4 cellular contexts compared by ENCODE assay signal in the genomic region with DNA sequence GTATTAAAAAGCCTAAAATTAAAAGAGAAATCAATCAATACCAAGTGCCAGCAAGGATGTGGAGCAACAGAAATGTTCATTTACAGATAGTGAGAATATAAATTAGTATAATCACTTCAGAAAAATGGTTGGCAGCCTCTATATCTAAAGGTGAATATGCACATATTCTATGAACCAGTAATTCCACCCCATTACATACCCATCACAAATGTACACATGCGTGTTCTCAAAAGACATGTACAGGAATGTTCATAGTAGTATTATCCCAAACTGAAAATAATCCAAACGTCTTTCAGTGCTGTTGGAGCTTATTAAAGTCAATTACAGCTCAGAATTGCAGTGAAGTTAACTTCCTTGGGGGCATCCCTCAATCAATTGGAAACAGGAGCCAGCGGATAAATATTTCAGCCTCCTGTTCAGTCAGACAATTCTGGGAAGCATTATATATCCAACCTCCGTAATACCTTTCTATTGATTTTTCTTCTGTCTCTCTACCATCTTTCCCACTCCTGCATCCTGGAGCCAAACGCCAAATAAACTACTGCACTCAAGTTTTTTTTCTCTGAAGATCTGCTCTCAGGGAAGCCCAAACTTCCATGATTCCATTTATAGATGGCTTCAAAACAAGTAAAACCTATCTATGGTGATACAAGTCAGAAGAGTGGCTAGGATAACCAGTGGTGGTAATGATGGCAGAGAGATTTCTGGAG.
TF ChIP-seq lines count a peak whose summit lies in the region.

No MANE protein-coding gene starts in this region.

TF ChIP-seq in SK-N-SH, 30 proteins besides CTCF, POLR2A, EP300 and RAD21:
- TF ChIP-seq MAX (IDR thresholded peaks at IDR 0.05; ENCODE audit: low read depth) = no peak
- TF ChIP-seq GATA2 (CRISPR knock-in tag; IDR thresholded peaks at IDR 0.05) = no peak
- no peak for TF ChIP-seq FOXM1 (IDR thresholded peaks at IDR 0.05; ENCODE audit: low read depth)
- peak; percentile 20; the same call in 1 of the 2 replicates for TF ChIP-seq POLR2AphosphoS5 (IDR thresholded peaks at IDR 0.05; ENCODE audit: low read depth, low read length)
- no peak for TF ChIP-seq FOSL2 (IDR thresholded peaks at IDR 0.05; ENCODE audit: borderline replicate concordance, low read depth)

TF ChIP-seq in SK-N-SH treated with all-trans-retinoic acid at 6 μM for 48 hours, 23 proteins besides CTCF, POLR2A, EP300 and RAD21:
- TF ChIP-seq ZNF8 (CRISPR knock-in tag; IDR thresholded peaks at IDR 0.05) (no peak), ZNF70 (CRISPR knock-in tag; IDR thresholded peaks at IDR 0.05) (no peak)

TF ChIP-seq in HepG2, 621 proteins besides CTCF, POLR2A, EP300 and RAD21:
- TF ChIP-seq, protein P1, sequence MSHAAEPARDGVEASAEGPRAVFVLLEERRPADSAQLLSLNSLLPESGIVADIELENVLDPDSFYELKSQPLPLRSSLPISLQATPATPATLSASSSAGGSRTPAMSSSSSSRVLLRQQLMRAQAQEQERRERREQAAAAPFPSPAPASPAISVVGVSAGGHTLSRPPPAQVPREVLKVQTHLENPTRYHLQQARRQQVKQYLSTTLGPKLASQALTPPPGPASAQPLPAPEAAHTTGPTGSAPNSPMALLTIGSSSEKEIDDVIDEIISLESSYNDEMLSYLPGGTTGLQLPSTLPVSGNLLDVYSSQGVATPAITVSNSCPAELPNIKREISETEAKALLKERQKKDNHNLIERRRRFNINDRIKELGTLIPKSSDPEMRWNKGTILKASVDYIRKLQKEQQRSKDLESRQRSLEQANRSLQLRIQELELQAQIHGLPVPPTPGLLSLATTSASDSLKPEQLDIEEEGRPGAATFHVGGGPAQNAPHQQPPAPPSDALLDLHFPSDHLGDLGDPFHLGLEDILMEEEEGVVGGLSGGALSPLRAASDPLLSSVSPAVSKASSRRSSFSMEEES (CRISPR knock-in tag; IDR thresholded peaks at IDR 0.05) = no peak
- TF ChIP-seq POLR2G (IDR thresholded peaks at IDR 0.05; ENCODE audit: low read depth, low read length) (0 out of 2 replicates have a peak, but pooled peaks have one; percentile 44), AGO2 (optimal IDR thresholded peaks at IDR 0.05; ENCODE audit: low read depth, low read length) (peak; percentile 13), RBM22 (optimal IDR thresholded peaks at IDR 0.05; ENCODE audit: low read length) (peak; percentile 79), ZFP62 (CRISPR knock-in tag; IDR thresholded peaks at IDR 0.05) (no peak), POLR2AphosphoS5 (IDR thresholded peaks at IDR 0.05; ENCODE audit: low read depth, low read length) (peak; percentile 38; the same call in 1 of the 2 replicates), PAF1 (CRISPR knock-in tag; IDR thresholded peaks at IDR 0.05) (peak; percentile 74; the same call in 1 of the 2 replicates), MYPOP (CRISPR knock-in tag; IDR thresholded peaks at IDR 0.05) (no peak)
- TF ChIP-seq, protein P2, sequence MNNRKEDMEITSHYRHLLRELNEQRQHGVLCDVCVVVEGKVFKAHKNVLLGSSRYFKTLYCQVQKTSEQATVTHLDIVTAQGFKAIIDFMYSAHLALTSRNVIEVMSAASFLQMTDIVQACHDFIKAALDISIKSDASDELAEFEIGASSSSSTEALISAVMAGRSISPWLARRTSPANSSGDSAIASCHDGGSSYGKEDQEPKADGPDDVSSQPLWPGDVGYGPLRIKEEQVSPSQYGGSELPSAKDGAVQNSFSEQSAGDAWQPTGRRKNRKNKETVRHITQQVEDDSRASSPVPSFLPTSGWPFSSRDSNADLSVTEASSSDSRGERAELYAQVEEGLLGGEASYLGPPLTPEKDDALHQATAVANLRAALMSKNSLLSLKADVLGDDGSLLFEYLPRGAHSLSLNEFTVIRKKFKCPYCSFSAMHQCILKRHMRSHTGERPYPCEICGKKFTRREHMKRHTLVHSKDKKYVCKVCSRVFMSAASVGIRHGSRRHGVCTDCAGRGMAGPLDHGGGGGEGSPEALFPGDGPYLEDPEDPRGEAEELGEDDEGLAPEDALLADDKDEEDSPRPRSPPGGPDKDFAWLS (CRISPR knock-in tag; IDR thresholded peaks at IDR 0.05; ENCODE audit: borderline replicate concordance) = no peak

TF ChIP-seq in WTC11, 78 proteins besides CTCF, POLR2A, EP300 and RAD21 (continues in another document):
- no peak for TF ChIP-seq E2F5 (CRISPR knock-in tag; IDR thresholded peaks at IDR 0.05)
- TF ChIP-seq PRRX2 (CRISPR knock-in tag; IDR thresholded peaks at IDR 0.05) = 0 out of 2 replicates have a peak, but pooled peaks have one; percentile 60
- TF ChIP-seq PRDM15 (CRISPR knock-in tag; IDR thresholded peaks at IDR 0.05) = no peak
- TF ChIP-seq, protein P3, sequence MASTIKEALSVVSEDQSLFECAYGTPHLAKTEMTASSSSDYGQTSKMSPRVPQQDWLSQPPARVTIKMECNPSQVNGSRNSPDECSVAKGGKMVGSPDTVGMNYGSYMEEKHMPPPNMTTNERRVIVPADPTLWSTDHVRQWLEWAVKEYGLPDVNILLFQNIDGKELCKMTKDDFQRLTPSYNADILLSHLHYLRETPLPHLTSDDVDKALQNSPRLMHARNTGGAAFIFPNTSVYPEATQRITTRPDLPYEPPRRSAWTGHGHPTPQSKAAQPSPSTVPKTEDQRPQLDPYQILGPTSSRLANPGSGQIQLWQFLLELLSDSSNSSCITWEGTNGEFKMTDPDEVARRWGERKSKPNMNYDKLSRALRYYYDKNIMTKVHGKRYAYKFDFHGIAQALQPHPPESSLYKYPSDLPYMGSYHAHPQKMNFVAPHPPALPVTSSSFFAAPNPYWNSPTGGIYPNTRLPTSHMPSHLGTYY (CRISPR knock-in tag; IDR thresholded peaks at IDR 0.05) = 0 out of 2 replicates have a peak, but pooled peaks have one; percentile 57
- no peak; the same call in 1 of the 2 replicates for TF ChIP-seq EMX1 (CRISPR knock-in tag; IDR thresholded peaks at IDR 0.05)
- no peak for TF ChIP-seq NFYB (CRISPR knock-in tag; conservative IDR thresholded peaks at IDR 0.05; ENCODE audit: low read depth)
- no peak for TF ChIP-seq SP1 (CRISPR knock-in tag; conservative IDR thresholded peaks at IDR 0.05)
- TF ChIP-seq GABPB1 (CRISPR knock-in tag; IDR thresholded peaks at IDR 0.05) = no peak
- TF ChIP-seq, protein P4, sequence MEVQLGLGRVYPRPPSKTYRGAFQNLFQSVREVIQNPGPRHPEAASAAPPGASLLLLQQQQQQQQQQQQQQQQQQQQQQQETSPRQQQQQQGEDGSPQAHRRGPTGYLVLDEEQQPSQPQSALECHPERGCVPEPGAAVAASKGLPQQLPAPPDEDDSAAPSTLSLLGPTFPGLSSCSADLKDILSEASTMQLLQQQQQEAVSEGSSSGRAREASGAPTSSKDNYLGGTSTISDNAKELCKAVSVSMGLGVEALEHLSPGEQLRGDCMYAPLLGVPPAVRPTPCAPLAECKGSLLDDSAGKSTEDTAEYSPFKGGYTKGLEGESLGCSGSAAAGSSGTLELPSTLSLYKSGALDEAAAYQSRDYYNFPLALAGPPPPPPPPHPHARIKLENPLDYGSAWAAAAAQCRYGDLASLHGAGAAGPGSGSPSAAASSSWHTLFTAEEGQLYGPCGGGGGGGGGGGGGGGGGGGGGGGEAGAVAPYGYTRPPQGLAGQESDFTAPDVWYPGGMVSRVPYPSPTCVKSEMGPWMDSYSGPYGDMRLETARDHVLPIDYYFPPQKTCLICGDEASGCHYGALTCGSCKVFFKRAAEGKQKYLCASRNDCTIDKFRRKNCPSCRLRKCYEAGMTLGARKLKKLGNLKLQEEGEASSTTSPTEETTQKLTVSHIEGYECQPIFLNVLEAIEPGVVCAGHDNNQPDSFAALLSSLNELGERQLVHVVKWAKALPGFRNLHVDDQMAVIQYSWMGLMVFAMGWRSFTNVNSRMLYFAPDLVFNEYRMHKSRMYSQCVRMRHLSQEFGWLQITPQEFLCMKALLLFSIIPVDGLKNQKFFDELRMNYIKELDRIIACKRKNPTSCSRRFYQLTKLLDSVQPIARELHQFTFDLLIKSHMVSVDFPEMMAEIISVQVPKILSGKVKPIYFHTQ (CRISPR knock-in tag; IDR thresholded peaks at IDR 0.05) = 0 out of 2 replicates have a peak, but pooled peaks have one; percentile 31
- no peak for TF ChIP-seq FOXK1 (CRISPR knock-in tag; IDR thresholded peaks at IDR 0.05)
- TF ChIP-seq, protein P5, sequence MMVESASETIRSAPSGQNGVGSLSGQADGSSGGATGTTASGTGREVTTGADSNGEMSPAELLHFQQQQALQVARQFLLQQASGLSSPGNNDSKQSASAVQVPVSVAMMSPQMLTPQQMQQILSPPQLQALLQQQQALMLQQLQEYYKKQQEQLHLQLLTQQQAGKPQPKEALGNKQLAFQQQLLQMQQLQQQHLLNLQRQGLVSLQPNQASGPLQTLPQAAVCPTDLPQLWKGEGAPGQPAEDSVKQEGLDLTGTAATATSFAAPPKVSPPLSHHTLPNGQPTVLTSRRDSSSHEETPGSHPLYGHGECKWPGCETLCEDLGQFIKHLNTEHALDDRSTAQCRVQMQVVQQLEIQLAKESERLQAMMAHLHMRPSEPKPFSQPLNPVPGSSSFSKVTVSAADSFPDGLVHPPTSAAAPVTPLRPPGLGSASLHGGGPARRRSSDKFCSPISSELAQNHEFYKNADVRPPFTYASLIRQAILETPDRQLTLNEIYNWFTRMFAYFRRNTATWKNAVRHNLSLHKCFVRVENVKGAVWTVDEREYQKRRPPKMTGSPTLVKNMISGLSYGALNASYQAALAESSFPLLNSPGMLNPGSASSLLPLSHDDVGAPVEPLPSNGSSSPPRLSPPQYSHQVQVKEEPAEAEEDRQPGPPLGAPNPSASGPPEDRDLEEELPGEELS (CRISPR knock-in tag; IDR thresholded peaks at IDR 0.05) = no peak
- TF ChIP-seq AFF4 (CRISPR knock-in tag; IDR thresholded peaks at IDR 0.05; ENCODE audit: borderline replicate concordance) = no peak
- TF ChIP-seq ZNF416 (CRISPR knock-in tag; IDR thresholded peaks at IDR 0.05) = no peak
- TF ChIP-seq NFATC4 (CRISPR knock-in tag; IDR thresholded peaks at IDR 0.05) = peak; percentile 61
- TF ChIP-seq, protein P6, sequence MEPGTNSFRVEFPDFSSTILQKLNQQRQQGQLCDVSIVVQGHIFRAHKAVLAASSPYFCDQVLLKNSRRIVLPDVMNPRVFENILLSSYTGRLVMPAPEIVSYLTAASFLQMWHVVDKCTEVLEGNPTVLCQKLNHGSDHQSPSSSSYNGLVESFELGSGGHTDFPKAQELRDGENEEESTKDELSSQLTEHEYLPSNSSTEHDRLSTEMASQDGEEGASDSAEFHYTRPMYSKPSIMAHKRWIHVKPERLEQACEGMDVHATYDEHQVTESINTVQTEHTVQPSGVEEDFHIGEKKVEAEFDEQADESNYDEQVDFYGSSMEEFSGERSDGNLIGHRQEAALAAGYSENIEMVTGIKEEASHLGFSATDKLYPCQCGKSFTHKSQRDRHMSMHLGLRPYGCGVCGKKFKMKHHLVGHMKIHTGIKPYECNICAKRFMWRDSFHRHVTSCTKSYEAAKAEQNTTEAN (CRISPR knock-in tag; IDR thresholded peaks at IDR 0.05) = no peak
